20 cellular contexts compared by ENCODE assay signal in the genomic region with DNA sequence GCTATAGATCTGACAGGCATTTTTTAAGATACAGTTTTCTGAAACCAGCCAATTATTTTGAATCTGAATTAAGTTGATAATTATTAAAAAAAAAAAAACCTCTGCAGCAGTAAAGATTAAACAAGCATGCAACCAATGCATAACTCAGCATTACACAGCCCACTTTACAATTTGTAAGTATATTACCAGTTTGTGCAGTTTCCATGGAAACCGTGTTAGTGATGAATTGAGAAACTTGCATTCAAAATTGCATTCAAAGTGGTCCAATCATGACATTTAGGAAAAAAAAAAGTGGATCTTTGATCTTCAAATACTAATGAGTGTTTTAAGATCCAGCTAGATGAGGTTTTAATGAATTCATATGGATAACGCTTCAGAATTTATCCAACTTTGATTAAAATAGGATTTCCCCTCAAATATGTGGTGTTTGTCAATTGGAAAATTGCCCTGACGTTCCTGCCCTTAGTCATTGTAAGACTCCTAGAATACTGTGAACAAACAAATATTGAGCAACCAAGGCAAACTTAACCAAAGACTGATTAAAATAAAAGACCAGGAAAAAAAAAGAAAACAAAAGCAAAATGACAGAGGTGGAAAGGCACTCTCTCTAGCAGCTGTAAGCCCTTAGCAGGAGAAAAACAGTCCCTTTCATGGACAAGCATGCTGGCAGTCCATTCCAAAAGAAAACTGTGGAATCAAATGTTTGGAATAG.
DNase-seq lines count a peak whose midpoint lies in the region; ATAC-seq and TF ChIP-seq lines count a peak whose summit lies in the region.
"Had no signal": no experiment of that assay in that cellular context is flagged by ENCODE, and none has a peak within 500 bp of the region (broad histone marks: within the 10 kb centered on the region; RNA-seq: fewer than 3 reads in every experiment).

No MANE protein-coding gene starts in this region.

- BruUV-seq in MCF 10A (replicated peaks; lab: Mats Ljungman, UMichigan) = no TSS peak

- no peaks in the 10 kb centered on the region for H3K9me3 Mint-ChIP-seq in MCF 10A (ENCODE audit: unreplicated experiment)
- peaks cover 0 to 5% (median 0%) of the 10 kb centered on the region in 5 donors for H3K9me3 Mint-ChIP-seq in CD8-positive, alpha-beta memory T cell

- H3K9me3 ChIP-seq in breast epithelium = no peaks in the 10 kb centered on the region
- H3K9me3 ChIP-seq in gastrocnemius medialis = no peaks in the 10 kb centered on the region
- no peaks in the 10 kb centered on the region for H3K9me3 ChIP-seq in CD8-positive, alpha-beta memory T cell (ENCODE audit: low read length)
- H3K9me3 ChIP-seq: ovary, SJSA1, uterus had no signal

- H3K4me1 Mint-ChIP-seq in MCF 10A (ENCODE audit: insufficient read depth, unreplicated experiment) = peaks cover 6% of the 10 kb centered on the region
- no peaks in the 10 kb centered on the region for H3K4me1 Mint-ChIP-seq in CD8-positive, alpha-beta memory T cell
- H3K4me1 Mint-ChIP-seq: activated CD8-positive, alpha-beta memory T cell treated with anti-CD3 and anti-CD28 coated beads, Interleukin-2, amount 10 ng/mL, durations not matched to agents 7 days and 5 days had no signal

- H3K27me3 Mint-ChIP-seq in MCF 10A (ENCODE audit: insufficient read depth, unreplicated experiment) = peaks cover 6% of the 10 kb centered on the region
- no peaks in the 10 kb centered on the region for H3K27me3 Mint-ChIP-seq in CD8-positive, alpha-beta memory T cell
- H3K27me3 Mint-ChIP-seq: activated CD8-positive, alpha-beta memory T cell treated with anti-CD3 and anti-CD28 coated beads, Interleukin-2, amount 10 ng/mL, durations not matched to agents 7 days and 5 days had no signal

- CTCF ChIA-PET in MCF 10A (lab: Yijun Ruan, JAX) = interaction anchor here (0.6 to 1.5 kb wide), 4 partner anchors 35 to 646 kb away, joined by 3 to 9 read pairs (median 3); no protein-coding TSS in a partner anchor
- CTCF ChIA-PET in CD8-positive, alpha-beta memory T cell (lab: Charles Lee) = no interaction called here

- H3K27me3 ChIP-seq in breast epithelium = no peaks in the 10 kb centered on the region
- H3K27me3 ChIP-seq in gastrocnemius medialis = no peaks in the 10 kb centered on the region
- no peaks in the 10 kb centered on the region for H3K27me3 ChIP-seq in CD8-positive, alpha-beta memory T cell (ENCODE audit: insufficient read depth, low read length, poor library complexity, severe bottlenecking)
- H3K27me3 ChIP-seq: ovary, SJSA1, uterus had no signal

- no peak overlapping the region for H3K4me3 ChIP-seq in breast epithelium
- H3K4me3 ChIP-seq in astrocyte of the cerebellum (ENCODE audit: low read depth, low read length) = no peak overlapping the region
- H3K4me3 ChIP-seq in fibroblast of the aortic adventitia (ENCODE audit: low read depth, low read length) = no peak overlapping the region
- H3K4me3 ChIP-seq in gastrocnemius medialis = no peak overlapping the region
- no peak overlapping the region for H3K4me3 ChIP-seq in CD8-positive, alpha-beta memory T cell (ENCODE audit: low read length)
- H3K4me3 ChIP-seq: ovary, SJSA1, uterus had no signal

- POLR2A ChIA-PET in MCF 10A (lab: Yijun Ruan, JAX) = no interaction called here
- POLR2A ChIA-PET in CD8-positive, alpha-beta memory T cell (lab: Charles Lee) = no interaction called here

- H3K27ac ChIP-seq in breast epithelium (peak overlapping the region in 1 of 2 donors; percentile 59), gastrocnemius medialis (no peak overlapping the region)
- H3K27ac ChIP-seq in CD8-positive, alpha-beta memory T cell (ENCODE audit: low read depth, low read length) = no peak overlapping the region
- H3K27ac ChIP-seq: ovary, SJSA1 had no signal

- TF ChIP-seq POLR2A in breast epithelium (IDR thresholded peaks at IDR 0.05) (no peak), gastrocnemius medialis (IDR thresholded peaks at IDR 0.05) (no peak)

- intact Hi-C loops in MCF 10A (cut with micrococcal nuclease) = no loop called here
- intact Hi-C loops in breast epithelium (cut with DNase I; ENCODE audit: low total_unique reads) = no loop called here
- intact Hi-C loops in gastrocnemius medialis (cut with DNase I; ENCODE audit: low total_unique reads) = loop anchor here (2.0 kb wide), 1 partner anchor 161 kb away; no protein-coding TSS in a partner anchor

- in situ Hi-C loops in astrocyte of the cerebellum (cut with HindIII; ENCODE audit: low sequenced_read_pairs) = no loop called here
- in situ Hi-C loops in gastrocnemius medialis (cut with MboI; ENCODE audit: low sequenced_read_pairs in 4 of 4) = loop anchor here in 1 of 4 donors (10.0 kb wide), 1 partner anchor 167 kb away; no protein-coding TSS in a partner anchor

- H3K27ac Mint-ChIP-seq in MCF 10A (ENCODE audit: low read depth, unreplicated experiment) = no peak overlapping the region
- no peak overlapping the region for H3K27ac Mint-ChIP-seq in CD8-positive, alpha-beta memory T cell
- H3K27ac Mint-ChIP-seq: activated CD8-positive, alpha-beta memory T cell treated with anti-CD3 and anti-CD28 coated beads, Interleukin-2, amount 10 ng/mL, durations not matched to agents 7 days and 5 days had no signal

- no peaks in the 10 kb centered on the region for H3K36me3 ChIP-seq in breast epithelium
- no peaks in the 10 kb centered on the region for H3K36me3 ChIP-seq in gastrocnemius medialis
- no peaks in the 10 kb centered on the region for H3K36me3 ChIP-seq in CD8-positive, alpha-beta memory T cell (ENCODE audit: insufficient read depth, low read length)
- H3K36me3 ChIP-seq: ovary, SJSA1, uterus had no signal

- peak; percentile 52 for DNase-seq in MCF 10A (ENCODE audit: unreplicated experiment)
- DNase-seq in breast epithelium (ENCODE audit: low spot score in 2 of 2) = no peak
- peak; percentile 28 for DNase-seq in astrocyte of the cerebellum (ENCODE audit: low read depth)
- DNase-seq in fibroblast of the aortic adventitia (ENCODE audit: low read depth) = peak; percentile 68
- no peak for DNase-seq in gastrocnemius medialis
- DNase-seq in CD8-positive, alpha-beta memory T cell = no peak
- no peak for DNase-seq in epidermal melanocyte (ENCODE audit: insufficient read length, low spot score)
- DNase-seq in OCI-M2 (lab: John Stamatoyannopoulos, UW; ENCODE audit: unreplicated experiment) = no peak
- DNase-seq: activated CD4-positive, alpha-beta T cell treated with anti-CD3 and anti-CD28 coated beads for 1 hour; activated CD8-positive, alpha-beta memory T cell treated with anti-CD3 and anti-CD28 coated beads, Interleukin-2, amount 10 ng/mL, durations not matched to agents 7 days and 5 days; activated effector memory CD4-positive, alpha-beta T cell treated with Interleukin-2 at 50 U/mL for 16 hours; anterior cingulate cortex; erythroblast; MM.1S; NCI-H2029 treated with DMSO at 0.1 percent for 48 hours; NCI-H524; ovary; stimulated activated CD4-positive, alpha-beta T cell treated with anti-CD3 and anti-CD28 coated beads, Interleukin-2, amount 100 ng/mL, for 48 hours; uterus had no signal

- no peaks in the 10 kb centered on the region for H3K36me3 Mint-ChIP-seq in MCF 10A (ENCODE audit: insufficient read depth, unreplicated experiment)
- H3K36me3 Mint-ChIP-seq in CD8-positive, alpha-beta memory T cell = no peaks in the 10 kb centered on the region
- H3K36me3 Mint-ChIP-seq: activated CD8-positive, alpha-beta memory T cell treated with anti-CD3 and anti-CD28 coated beads, Interleukin-2, amount 10 ng/mL, durations not matched to agents 7 days and 5 days had no signal

- peak; percentile 43 to 46 for ATAC-seq in gastrocnemius medialis
- ATAC-seq: activated CD8-positive, alpha-beta memory T cell treated with anti-CD3 and anti-CD28 coated beads, Interleukin-2, amount 10 ng/mL, durations not matched to agents 7 days and 5 days had no signal

- H3K4me1 ChIP-seq in breast epithelium (no peaks in the 10 kb centered on the region), gastrocnemius medialis (peaks cover 0 to 8% of the 10 kb centered on the region in 2 donors)
- no peaks in the 10 kb centered on the region for H3K4me1 ChIP-seq in CD8-positive, alpha-beta memory T cell (ENCODE audit: insufficient read depth, low read length)
- H3K4me1 ChIP-seq: uterus had no signal

- no peak for TF ChIP-seq CTCF in MCF 10A (IDR thresholded peaks at IDR 0.05; ENCODE audit: unreplicated experiment)
- TF ChIP-seq CTCF in breast epithelium (IDR thresholded peaks at IDR 0.05) = no peak
- TF ChIP-seq CTCF in astrocyte of the cerebellum (IDR thresholded peaks at IDR 0.05; ENCODE audit: low read depth, low read length, missing control alignments) = no peak
- no peak for TF ChIP-seq CTCF in fibroblast of the aortic adventitia (IDR thresholded peaks at IDR 0.05; ENCODE audit: insufficient read depth, low read length)
- no peak for TF ChIP-seq CTCF in gastrocnemius medialis (IDR thresholded peaks at IDR 0.05 in 4 of 5, conservative IDR thresholded peaks at IDR 0.05 in 1 of 5)

- no peak overlapping the region for H3K4me3 Mint-ChIP-seq in MCF 10A (ENCODE audit: unreplicated experiment)
- H3K4me3 Mint-ChIP-seq in CD8-positive, alpha-beta memory T cell = no peak overlapping the region
- H3K4me3 Mint-ChIP-seq: activated CD8-positive, alpha-beta memory T cell treated with anti-CD3 and anti-CD28 coated beads, Interleukin-2, amount 10 ng/mL, durations not matched to agents 7 days and 5 days had no signal

Comparison
In these comparisons a context has a peak if more than half of its experiments do, and no peak if none do; other contexts are left out.
1. DNase-seq: peak in MCF 10A (single experiment), astrocyte of the cerebellum (single experiment) and fibroblast of the aortic adventitia (single experiment); none in breast epithelium (0 of 2), gastrocnemius medialis (0 of 2), CD8-positive, alpha-beta memory T cell (0 of 5), epidermal melanocyte (single experiment) and OCI-M2 (single experiment).